Comparison of ENCODE assay signal across 8 cellular contexts in the genomic region with DNA sequence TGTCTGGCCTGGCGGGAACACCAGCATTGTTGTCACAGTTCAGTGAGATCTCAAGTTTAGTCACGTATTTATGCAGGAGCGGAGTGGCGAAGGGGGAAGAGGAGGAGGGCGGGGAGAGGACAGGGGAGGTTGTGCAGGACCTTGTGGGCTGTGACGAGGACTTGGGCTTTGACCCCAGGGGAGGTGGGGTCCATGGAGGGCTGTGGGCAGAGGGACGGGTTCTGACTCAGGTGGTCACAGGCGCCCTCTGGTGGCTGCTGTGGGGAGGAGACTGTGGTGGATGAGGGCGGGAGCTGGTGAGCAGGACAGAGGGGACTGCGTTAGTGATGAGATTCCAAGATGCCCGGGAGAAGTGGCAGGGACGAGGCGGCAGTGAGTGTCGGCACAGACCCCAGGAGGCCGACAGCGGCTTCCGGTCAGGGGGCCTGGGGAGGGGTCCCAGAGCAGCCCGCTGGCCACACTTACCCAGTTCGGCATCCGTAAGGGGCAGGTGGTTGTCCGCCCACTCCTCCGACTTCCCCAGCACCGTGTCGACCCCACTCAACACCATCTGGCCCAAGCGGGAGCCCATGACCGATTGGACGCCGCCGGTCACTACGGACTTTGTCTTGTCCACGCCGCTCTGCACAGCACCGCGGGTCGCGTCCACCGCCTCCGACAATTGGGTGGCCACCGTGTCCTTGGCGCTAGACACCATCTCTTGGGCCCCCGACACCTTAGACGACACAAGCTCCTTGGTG.
DNase-seq lines count a peak whose midpoint lies in the region; ATAC-seq and TF ChIP-seq lines count a peak whose summit lies in the region.

No MANE protein-coding gene starts in this region.

- DNase-seq in DND-41, result peak; percentile 75
- DNase-seq in LNCaP clone FGC (ENCODE audit: low read depth), result no peak
- DNase-seq in T1000 (lab: John Stamatoyannopoulos, UW), result peak; percentile 37
- DNase-seq in astrocyte of the spinal cord (ENCODE audit: low read depth, low spot score), result peak; percentile 39
- DNase-seq in iPS DF 4.7 (ENCODE audit: extremely low read depth, low spot score), result peak; percentile 49
- peak; percentile 63 to 66 for DNase-seq in stimulated activated CD4-positive, alpha-beta T cell treated with anti-CD3 and anti-CD28 coated beads, Interleukin-15, amount 100 ng/mL, for 1 hour (ENCODE audit: low read depth in 1 of 2, low spot score in 1 of 2)

- no peak overlapping the region for H3K4me2 ChIP-seq in DND-41 (ENCODE audit: insufficient read depth, low read length)

- H3K27me3 ChIP-seq in DND-41 (ENCODE audit: insufficient read depth, low read length, poor library complexity), result no peaks in the 10 kb centered on the region

- H3K9ac ChIP-seq in DND-41 (ENCODE audit: low read depth, low read length), result no peak overlapping the region

- H3K27ac ChIP-seq in DND-41 (ENCODE audit: low read length), result no peak overlapping the region

- TF ChIP-seq CTCF in DND-41 (IDR thresholded peaks at IDR 0.05; ENCODE audit: borderline replicate concordance, extremely low read depth, low read length, poor library complexity, severe bottlenecking) (peak; percentile 95), LNCaP clone FGC (IDR thresholded peaks at IDR 0.05; ENCODE audit: control insufficient read depth, extremely low read depth, insufficient read depth) (peak; percentile 75), astrocyte of the spinal cord (IDR thresholded peaks at IDR 0.05; ENCODE audit: low read depth, low read length) (peak; percentile 92)

- no peak overlapping the region for H2AFZ ChIP-seq in DND-41 (ENCODE audit: low read depth, low read length)

- H3K9me3 ChIP-seq in DND-41 (ENCODE audit: insufficient read depth, low read length, severe bottlenecking), result no peaks in the 10 kb centered on the region

- H3K36me3 ChIP-seq in DND-41 (ENCODE audit: insufficient read depth, low read length), result peaks cover 40% of the 10 kb centered on the region

- H3K4me1 ChIP-seq in DND-41 (ENCODE audit: insufficient read depth, low read length), result no peaks in the 10 kb centered on the region

- no peaks in the 10 kb centered on the region for H3K79me2 ChIP-seq in DND-41 (ENCODE audit: insufficient read depth, low read length)

- ATAC-seq in DND-41 (ENCODE audit: insufficient read depth, low read depth), result peak; percentile 96
- no peak for ATAC-seq in HG02678 (IDR thresholded peaks at IDR 0.05; ENCODE audit: unreplicated experiment)
- ATAC-seq in GM18502 (IDR thresholded peaks at IDR 0.05; ENCODE audit: poor library complexity, unreplicated experiment), result no peak

- in situ Hi-C loops in astrocyte of the spinal cord (cut with HindIII; ENCODE audit: low sequenced_read_pairs), result no loop called here

- no peak overlapping the region for H3K4me3 ChIP-seq in DND-41 (ENCODE audit: low read depth in 1 of 2, low read length in 2 of 2)
- H3K4me3 ChIP-seq in LNCaP clone FGC (ENCODE audit: low read depth, low read length), result no peak overlapping the region
- H3K4me3 ChIP-seq in astrocyte of the spinal cord (ENCODE audit: low read depth, low read length), result no peak overlapping the region

- H4K20me1 ChIP-seq in DND-41 (ENCODE audit: insufficient read depth, low read length), result peaks cover 5% of the 10 kb centered on the region; the same call in 1 of the 2 replicates
